Comparison of ENCODE assay signal across 11 cellular contexts in genomic region chr10:44195120-44196007, GRCh38.
DNase-seq lines count a peak whose midpoint lies in the region; ATAC-seq and TF ChIP-seq lines count a peak whose summit lies in the region.
"Had no signal": no experiment of that assay in that cellular context is flagged by ENCODE, and none has a peak within 500 bp of the region (broad histone marks: within the 10 kb centered on the region; RNA-seq: fewer than 3 reads in every experiment).

No MANE protein-coding gene starts in this region.

- H3K36me3 ChIP-seq in lung (ENCODE audit: control insufficient read depth in 2 of 2, insufficient read depth in 2 of 2, low read length in 2 of 2) (no peaks in the 10 kb centered on the region), aorta (ENCODE audit: control insufficient read depth in 1 of 2, insufficient read depth in 2 of 2, low read length in 1 of 2) (no peaks in the 10 kb centered on the region)
- H3K36me3 ChIP-seq: BE2C had no signal

- peaks cover 0 to 6% of the 10 kb centered on the region in 2 donors for H3K9me3 Mint-ChIP-seq in stimulated activated naive CD8-positive, alpha-beta T cell treated with anti-CD3 and anti-CD28 coated beads, Interleukin-15, amount 100 ng/mL, for 72 hours
- no peaks in the 10 kb centered on the region for H3K9me3 Mint-ChIP-seq in activated CD8-positive, alpha-beta memory T cell treated with anti-CD3 and anti-CD28 coated beads, Interleukin-2, amount 10 ng/mL, durations not matched to agents 7 days and 5 days (ENCODE audit: low read depth)

- no peaks in the 10 kb centered on the region for H3K27me3 ChIP-seq in lung (ENCODE audit: control insufficient read depth, insufficient read depth)
- H3K27me3 ChIP-seq in aorta (ENCODE audit: control insufficient read depth in 1 of 2, insufficient read depth in 2 of 2, low read length in 1 of 2), result no peaks in the 10 kb centered on the region
- H3K27me3 ChIP-seq: BE2C had no signal

- no peaks in the 10 kb centered on the region for H3K4me1 Mint-ChIP-seq in stimulated activated naive CD8-positive, alpha-beta T cell treated with anti-CD3 and anti-CD28 coated beads, Interleukin-15, amount 100 ng/mL, for 72 hours
- H3K4me1 Mint-ChIP-seq in activated CD8-positive, alpha-beta memory T cell treated with anti-CD3 and anti-CD28 coated beads, Interleukin-2, amount 10 ng/mL, durations not matched to agents 7 days and 5 days, result no peaks in the 10 kb centered on the region

- H3K27ac ChIP-seq in lung (ENCODE audit: low read depth in 1 of 2, low read length in 1 of 2) (no peak overlapping the region), aorta (ENCODE audit: low read depth in 1 of 2, low read length in 2 of 2) (peak overlapping the region in 1 of 2 donors; percentile 32)

- H3K4me1 ChIP-seq in lung (ENCODE audit: control insufficient read depth in 2 of 2, insufficient read depth in 2 of 2, low read length in 2 of 2) (peaks cover 0 to 4% of the 10 kb centered on the region in 2 donors), aorta (ENCODE audit: control insufficient read depth in 1 of 2, insufficient read depth in 2 of 2, low read length in 2 of 2) (no peaks in the 10 kb centered on the region)
- H3K4me1 ChIP-seq: BE2C had no signal

- H3K4me3 ChIP-seq in lung (no peak overlapping the region), aorta (ENCODE audit: low read length in 2 of 2) (no peak overlapping the region)

- H3K27ac Mint-ChIP-seq in stimulated activated naive CD8-positive, alpha-beta T cell treated with anti-CD3 and anti-CD28 coated beads, Interleukin-15, amount 100 ng/mL, for 72 hours, result peak overlapping the region in 1 of 2 donors; percentile 64
- no peak overlapping the region for H3K27ac Mint-ChIP-seq in activated CD8-positive, alpha-beta memory T cell treated with anti-CD3 and anti-CD28 coated beads, Interleukin-2, amount 10 ng/mL, durations not matched to agents 7 days and 5 days
- H3K27ac Mint-ChIP-seq: progenitor cell of endocrine pancreas had no signal

- no peak for TF ChIP-seq CTCF in lung (IDR thresholded peaks at IDR 0.05; ENCODE audit: control extremely low read depth, extremely low read depth)

- peaks cover 15% of the 10 kb centered on the region for H3K27me3 Mint-ChIP-seq in stimulated activated naive CD8-positive, alpha-beta T cell treated with anti-CD3 and anti-CD28 coated beads, Interleukin-15, amount 100 ng/mL, for 72 hours
- no peaks in the 10 kb centered on the region for H3K27me3 Mint-ChIP-seq in activated CD8-positive, alpha-beta memory T cell treated with anti-CD3 and anti-CD28 coated beads, Interleukin-2, amount 10 ng/mL, durations not matched to agents 7 days and 5 days

- DNase-seq in stimulated activated naive CD8-positive, alpha-beta T cell treated with anti-CD3 and anti-CD28 coated beads, Interleukin-15, amount 100 ng/mL, for 72 hours, result no peak
- DNase-seq in stimulated activated naive CD8-positive, alpha-beta T cell treated with anti-CD3 and anti-CD28 coated beads, Interleukin-15, Interleukin-2, amounts not matched to agents 100 U/mL and 50 U/mL, for 24 hours, result no peak
- peak; percentile 89 for DNase-seq in dedifferentiated amniotic fluid mesenchymal stem cell (ENCODE audit: extremely low spot score)
- no peak for DNase-seq in lung (ENCODE audit: low spot score)
- peak; percentile 87 to 90 for DNase-seq in aorta
- DNase-seq in activated CD8-positive, alpha-beta memory T cell treated with anti-CD3 and anti-CD28 coated beads, Interleukin-2, amount 10 ng/mL, durations not matched to agents 7 days and 5 days, result no peak
- DNase-seq: activated CD4-positive, alpha-beta T cell treated with anti-CD3 and anti-CD28 coated beads, Interleukin-2, amount 50 U/mL, for 1 hour; BE2C had no signal

- H3K4me3 Mint-ChIP-seq in stimulated activated naive CD8-positive, alpha-beta T cell treated with anti-CD3 and anti-CD28 coated beads, Interleukin-15, amount 100 ng/mL, for 72 hours, result no peak overlapping the region
- H3K4me3 Mint-ChIP-seq in activated CD8-positive, alpha-beta memory T cell treated with anti-CD3 and anti-CD28 coated beads, Interleukin-2, amount 10 ng/mL, durations not matched to agents 7 days and 5 days, result no peak overlapping the region

- CTCF ChIA-PET in activated CD8-positive, alpha-beta memory T cell treated with anti-CD3 and anti-CD28 coated beads, Interleukin-2, amount 10 ng/mL, durations not matched to agents 7 days and 5 days (lab: Charles Lee), result no interaction called here

- H3K9me3 ChIP-seq in lung (ENCODE audit: control insufficient read depth in 2 of 2, insufficient read depth in 1 of 2, low read length in 1 of 2) (no peaks in the 10 kb centered on the region), aorta (ENCODE audit: control insufficient read depth, low read length) (no peaks in the 10 kb centered on the region)
- H3K9me3 ChIP-seq: BE2C had no signal

- H3K36me3 Mint-ChIP-seq in activated CD8-positive, alpha-beta memory T cell treated with anti-CD3 and anti-CD28 coated beads, Interleukin-2, amount 10 ng/mL, durations not matched to agents 7 days and 5 days, result no peaks in the 10 kb centered on the region

- 56 to 59% methylated on average over 9 of the region's 9 CpGs for whole genome bisulfite sequencing in lung, 2 donors
- WGBS in aorta, 2 donors, result 24 to 25% methylated on average over 9 of the region's 9 CpGs

- intact Hi-C loops in aorta (cut with DNase I), result loop anchor here in 1 of 2 donors (5.0 to 10.0 kb wide), 3 partner anchors 59 to 388 kb away; no protein-coding TSS in a partner anchor

- ATAC-seq in stimulated activated naive CD8-positive, alpha-beta T cell treated with anti-CD3 and anti-CD28 coated beads, Interleukin-15, amount 100 ng/mL, for 72 hours, result peak; percentile 3
- ATAC-seq in stimulated activated naive CD8-positive, alpha-beta T cell treated with anti-CD3 and anti-CD28 coated beads, Interleukin-15, Interleukin-2, amounts not matched to agents 100 U/mL and 50 U/mL, for 24 hours, result no peak
- peak; percentile 71 for ATAC-seq in lung (ENCODE audit: insufficient read depth, low FRiP score)
- ATAC-seq in aorta (ENCODE audit: low FRiP score), result peak; percentile 82
- ATAC-seq in GM21390 (IDR thresholded peaks at IDR 0.05; ENCODE audit: unreplicated experiment), result no peak
- ATAC-seq in GM19467 (IDR thresholded peaks at IDR 0.05; ENCODE audit: unreplicated experiment), result no peak
- ATAC-seq in activated CD8-positive, alpha-beta memory T cell treated with anti-CD3 and anti-CD28 coated beads, Interleukin-2, amount 10 ng/mL, durations not matched to agents 7 days and 5 days, result no peak

Comparison
In these comparisons a context has a peak if more than half of its experiments do, and no peak if none do; other contexts are left out.
1. ATAC-seq: peak in stimulated activated naive CD8-positive, alpha-beta T cell treated with anti-CD3 and anti-CD28 coated beads, Interleukin-15, amount 100 ng/mL, for 72 hours (single experiment), lung (single experiment) and aorta (single experiment); none in stimulated activated naive CD8-positive, alpha-beta T cell treated with anti-CD3 and anti-CD28 coated beads, Interleukin-15, Interleukin-2, amounts not matched to agents 100 U/mL and 50 U/mL, for 24 hours (single experiment), GM21390 (single experiment), GM19467 (single experiment) and activated CD8-positive, alpha-beta memory T cell treated with anti-CD3 and anti-CD28 coated beads, Interleukin-2, amount 10 ng/mL, durations not matched to agents 7 days and 5 days (single experiment).
2. DNase-seq: peak in dedifferentiated amniotic fluid mesenchymal stem cell (single experiment) and aorta (2 of 2); none in stimulated activated naive CD8-positive, alpha-beta T cell treated with anti-CD3 and anti-CD28 coated beads, Interleukin-15, amount 100 ng/mL, for 72 hours (0 of 2), stimulated activated naive CD8-positive, alpha-beta T cell treated with anti-CD3 and anti-CD28 coated beads, Interleukin-15, Interleukin-2, amounts not matched to agents 100 U/mL and 50 U/mL, for 24 hours (single experiment), lung (single experiment) and activated CD8-positive, alpha-beta memory T cell treated with anti-CD3 and anti-CD28 coated beads, Interleukin-2, amount 10 ng/mL, durations not matched to agents 7 days and 5 days (single experiment).